11 cellular contexts compared by ENCODE assay signal in the genomic region with DNA sequence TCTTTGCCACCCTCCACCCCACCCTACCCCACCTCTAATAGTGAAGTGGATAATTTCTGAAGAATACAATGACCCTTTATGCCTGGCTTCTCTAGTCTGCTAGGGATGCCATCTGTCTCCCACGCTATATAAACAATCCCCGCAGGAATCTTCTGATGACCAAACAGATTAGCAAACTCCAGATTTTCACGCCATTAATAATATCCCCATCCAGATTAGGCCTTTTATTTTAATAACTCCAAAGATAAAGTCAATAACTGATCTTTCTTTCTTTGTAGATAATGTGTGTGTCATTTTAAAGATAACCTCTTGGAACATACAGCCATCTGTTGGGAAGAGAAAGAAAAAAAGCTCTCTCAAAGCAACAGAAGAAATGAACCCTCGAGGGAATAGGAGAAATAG. TPM values are rescaled to one million over a fixed set of nuclear protein-coding genes. Genes with fewer than 3 reads are reported as not detected.
A peak's percentile ranks its signal among the peaks of the same experiment; 100 is the strongest.
DNase-seq lines count a peak whose midpoint lies in the region; ATAC-seq and TF ChIP-seq lines count a peak whose summit lies in the region.
"Had no signal": no experiment of that assay in that cellular context is flagged by ENCODE, and none has a peak within 500 bp of the region (broad histone marks: within the 10 kb centered on the region; RNA-seq: fewer than 3 reads in every experiment).

No MANE protein-coding gene starts in this region.

- peaks cover 4 to 5% of the 10 kb centered on the region in 2 donors for H3K27me3 ChIP-seq in naive thymus-derived CD4-positive, alpha-beta T cell (ENCODE audit: control insufficient read depth in 2 of 2, insufficient read depth in 2 of 2, low read length in 2 of 2)

- H3K36me3 ChIP-seq in naive thymus-derived CD4-positive, alpha-beta T cell (ENCODE audit: control insufficient read depth in 2 of 3, insufficient read depth in 3 of 3, low read length in 3 of 3): no peaks in the 10 kb centered on the region

- no peak overlapping the region for H3K4me3 ChIP-seq in naive thymus-derived CD4-positive, alpha-beta T cell (ENCODE audit: low read length)

- no peak for TF ChIP-seq CTCF in activated B cell treated with CpG ODN at 0.5 μM for 24 hours (IDR thresholded peaks at IDR 0.05)

- H3K9me3 ChIP-seq in naive thymus-derived CD4-positive, alpha-beta T cell (ENCODE audit: control insufficient read depth in 2 of 3, low read length in 3 of 3): no peaks in the 10 kb centered on the region

- CTCF ChIA-PET in activated B cell treated with CpG ODN at 0.5 μM for 24 hours (lab: Charles Lee): no interaction called here
- CTCF ChIA-PET in naive thymus-derived CD4-positive, alpha-beta T cell (lab: Charles Lee): no interaction called here

- H3K27ac ChIP-seq in naive thymus-derived CD4-positive, alpha-beta T cell (ENCODE audit: low read depth, low read length): no peak overlapping the region
- H3K27ac ChIP-seq: 22Rv1, epithelial cell of prostate had no signal

- POLR2A ChIA-PET in activated B cell treated with CpG ODN at 0.5 μM for 24 hours (lab: Charles Lee): interaction anchor here (0.6 kb wide), 1 partner anchor 323 kb away, joined by 12 read pairs; no protein-coding TSS in a partner anchor
- POLR2A ChIA-PET in naive thymus-derived CD4-positive, alpha-beta T cell (lab: Charles Lee): no interaction called here

- H3K27me3 Mint-ChIP-seq in activated B cell treated with CpG ODN at 0.5 μM for 24 hours: peaks cover 56% of the 10 kb centered on the region
- peaks cover 65 to 82% (median 79%) of the 10 kb centered on the region in 5 donors for H3K27me3 Mint-ChIP-seq in naive thymus-derived CD4-positive, alpha-beta T cell

- H3K27ac Mint-ChIP-seq in activated B cell treated with CpG ODN at 0.5 μM for 24 hours: no peak overlapping the region
- no peak overlapping the region for H3K27ac Mint-ChIP-seq in naive thymus-derived CD4-positive, alpha-beta T cell
- H3K27ac Mint-ChIP-seq: activated naive CD4-positive, alpha-beta T cell treated with anti-CD3 and anti-CD28 coated beads for 36 hours had no signal

- peaks cover 0 to 4% of the 10 kb centered on the region in 2 donors for H3K4me1 ChIP-seq in naive thymus-derived CD4-positive, alpha-beta T cell (ENCODE audit: control insufficient read depth in 2 of 2, insufficient read depth in 2 of 2, low read length in 2 of 2)

- ATAC-seq in activated B cell treated with CpG ODN at 0.5 μM for 24 hours (ENCODE audit: low read depth): no peak
- no peak for ATAC-seq in naive thymus-derived CD4-positive, alpha-beta T cell
- ATAC-seq in HG03520 (IDR thresholded peaks at IDR 0.05; ENCODE audit: unreplicated experiment): no peak
- ATAC-seq in HG02798 (IDR thresholded peaks at IDR 0.05; ENCODE audit: poor library complexity, unreplicated experiment): no peak

- no peaks in the 10 kb centered on the region for H3K36me3 Mint-ChIP-seq in activated B cell treated with CpG ODN at 0.5 μM for 24 hours (ENCODE audit: low read depth)
- H3K36me3 Mint-ChIP-seq in naive thymus-derived CD4-positive, alpha-beta T cell: no peaks in the 10 kb centered on the region

- peak; percentile 18 for DNase-seq in DMS53 (lab: John Stamatoyannopoulos, UW)
- DNase-seq in DMS53 treated with DMSO at 0.1 percent for 48 hours (lab: John Stamatoyannopoulos, UW; ENCODE audit: unreplicated experiment): no peak
- DNase-seq in NCI-H1105 treated with DMSO at 0.1 percent for 48 hours (lab: John Stamatoyannopoulos, UW): peak; percentile 66
- no peak for DNase-seq in activated B cell treated with CpG ODN at 0.5 μM for 24 hours
- DNase-seq in naive thymus-derived CD4-positive, alpha-beta T cell: no peak
- DNase-seq in activated effector memory CD4-positive, alpha-beta T cell treated with Interleukin-2 at 50 U/mL for 16 hours: no peak

- peaks cover 10% of the 10 kb centered on the region for H3K4me1 Mint-ChIP-seq in activated B cell treated with CpG ODN at 0.5 μM for 24 hours
- H3K4me1 Mint-ChIP-seq in naive thymus-derived CD4-positive, alpha-beta T cell: peaks cover 6 to 12% (median 8%) of the 10 kb centered on the region in 7 donors

- H3K9me3 Mint-ChIP-seq in activated B cell treated with CpG ODN at 0.5 μM for 24 hours: no peaks in the 10 kb centered on the region
- peaks cover 0 to 5% (median 2%) of the 10 kb centered on the region in 11 donors for H3K9me3 Mint-ChIP-seq in naive thymus-derived CD4-positive, alpha-beta T cell

- intact Hi-C loops in activated B cell treated with CpG ODN at 0.5 μM for 24 hours (cut with micrococcal nuclease): no loop called here
- intact Hi-C loops in naive thymus-derived CD4-positive, alpha-beta T cell (cut with micrococcal nuclease): no loop called here

- peak overlapping the region; percentile 76 for H3K4me3 Mint-ChIP-seq in activated B cell treated with CpG ODN at 0.5 μM for 24 hours
- peak overlapping the region in 7 of 10 donors; percentile 38 to 88 (median 81) for H3K4me3 Mint-ChIP-seq in naive thymus-derived CD4-positive, alpha-beta T cell

RNA-seq across cellular contexts. Expression of a gene that starts 1.7 kb away (rescaled TPM):
- total RNA-seq in activated B cell treated with CpG ODN at 0.5 μM for 24 hours: 0.69 and 1.4 TPM in 2 replicates
- 1 to 10 TPM in 1 of 5 experiments, under 1 TPM in 4; 0.11 to 1.0 (median 0.45) TPM for total RNA-seq in naive thymus-derived CD4-positive, alpha-beta T cell
- not detected for polyA plus RNA-seq in naive thymus-derived CD4-positive, alpha-beta T cell

RNA-seq across cellular contexts. Expression of a gene that starts 47.9 kb away (rescaled TPM):
- 2.3 and 2.6 TPM in 2 replicates for total RNA-seq in activated B cell treated with CpG ODN at 0.5 μM for 24 hours
- total RNA-seq in naive thymus-derived CD4-positive, alpha-beta T cell: 10 to 100 TPM in 1 of 5 experiments, 1 to 10 TPM in 3, under 1 TPM in 1; 0.13 to 11.2 (median 1.2) TPM
- polyA plus RNA-seq in naive thymus-derived CD4-positive, alpha-beta T cell: under 1 TPM in 1 of 2 donors, not detected in 1; 0.31 TPM

Comparison
In these comparisons a context has a peak if more than half of its experiments do, and no peak if none do; other contexts are left out.
1. DNase-seq: peak in DMS53 (single experiment) and NCI-H1105 treated with DMSO at 0.1 percent for 48 hours (single experiment); none in DMS53 treated with DMSO at 0.1 percent for 48 hours (single experiment), activated B cell treated with CpG ODN at 0.5 μM for 24 hours (single experiment), naive thymus-derived CD4-positive, alpha-beta T cell (0 of 9) and activated effector memory CD4-positive, alpha-beta T cell treated with Interleukin-2 at 50 U/mL for 16 hours (single experiment).